ENCODE assay signal across 18 cellular contexts in genomic region chr4:109877400-109877799, GRCh38. TPM values are rescaled to one million over a fixed set of nuclear protein-coding genes. Genes with fewer than 3 reads are reported as not detected.
DNase-seq lines count a peak whose midpoint lies in the region; ATAC-seq and FAIRE-seq lines count a peak whose summit lies in the region.
"Had no signal": no experiment of that assay in that cellular context is flagged by ENCODE, and none has a peak within 500 bp of the region (broad histone marks: within the 10 kb centered on the region; RNA-seq: fewer than 3 reads in every experiment).

No MANE protein-coding gene starts in this region.

- DNase-seq in kidney glomerular epithelial cell (lab: John Stamatoyannopoulos, UW) = no peak
- no peak for DNase-seq in frontal cortex (ENCODE audit: low spot score in 2 of 2)
- DNase-seq in GM03348 (ENCODE audit: low spot score) = no peak
- DNase-seq: activated CD4-positive, alpha-beta T cell treated with anti-CD3 and anti-CD28 coated beads for 36 hours; brain microvascular endothelial cell; DMS79 treated with DMSO at 0.1 percent for 48 hours; NCI-H1105; retina had no signal

- no peak for FAIRE-seq in frontal cortex (lab: Jason Lieb, UNC)
- FAIRE-seq: endothelial cell of umbilical vein had no signal

- no peak overlapping the region for H3K27ac Mint-ChIP-seq in activated T-helper 17 cell treated with anti-CD3 and anti-CD28 coated beads, Interleukin-2, amount 50 U/mL, for 72 hours
- H3K27ac Mint-ChIP-seq: activated CD4-positive, alpha-beta T cell treated with anti-CD3 and anti-CD28 coated beads for 36 hours; activated T-helper 2 cell treated with anti-CD3 and anti-CD28 coated beads, Interferon-gamma antibody, Interleukin-2, Interleukin-4, amounts not matched to agents 10 μg/mL and 5 μg/mL and 100 μg/mL, durations not matched to agents 14 hours and 24 hours and 36 hours; GM23338 had no signal

- H3K36me3 Mint-ChIP-seq in activated T-helper 17 cell treated with anti-CD3 and anti-CD28 coated beads, Interleukin-2, amount 50 U/mL, for 72 hours (ENCODE audit: low read depth) = no peaks in the 10 kb centered on the region

- ATAC-seq in GM18498 (IDR thresholded peaks at IDR 0.05; ENCODE audit: unreplicated experiment) (peak; percentile 85), GM19452 (IDR thresholded peaks at IDR 0.05; ENCODE audit: unreplicated experiment) (peak; percentile 84), HG02798 (IDR thresholded peaks at IDR 0.05; ENCODE audit: poor library complexity, unreplicated experiment) (peak; percentile 87), HG03460 (IDR thresholded peaks at IDR 0.05; ENCODE audit: unreplicated experiment) (peak; percentile 86)
- no peak for ATAC-seq in activated T-helper 17 cell treated with anti-CD3 and anti-CD28 coated beads, Interleukin-2, amount 50 U/mL, for 72 hours (replicated peaks)
- ATAC-seq: activated CD4-positive, alpha-beta T cell treated with anti-CD3 and anti-CD28 coated beads for 36 hours; GM23338 had no signal

- no peaks in the 10 kb centered on the region for H3K9me3 Mint-ChIP-seq in activated T-helper 17 cell treated with anti-CD3 and anti-CD28 coated beads, Interleukin-2, amount 50 U/mL, for 72 hours
- H3K9me3 Mint-ChIP-seq: activated T-helper 2 cell treated with anti-CD3 and anti-CD28 coated beads, Interferon-gamma antibody, Interleukin-2, Interleukin-4, amounts not matched to agents 10 μg/mL and 5 μg/mL and 100 μg/mL, durations not matched to agents 14 hours and 24 hours and 36 hours; GM23338 had no signal

- peaks cover 8% of the 10 kb centered on the region for H3K27me3 Mint-ChIP-seq in activated T-helper 17 cell treated with anti-CD3 and anti-CD28 coated beads, Interleukin-2, amount 50 U/mL, for 72 hours

- no peaks in the 10 kb centered on the region for H3K4me1 Mint-ChIP-seq in activated T-helper 17 cell treated with anti-CD3 and anti-CD28 coated beads, Interleukin-2, amount 50 U/mL, for 72 hours
- H3K4me1 Mint-ChIP-seq: activated CD4-positive, alpha-beta T cell treated with anti-CD3 and anti-CD28 coated beads for 36 hours; GM23338 had no signal

- H3K4me3 Mint-ChIP-seq in activated T-helper 17 cell treated with anti-CD3 and anti-CD28 coated beads, Interleukin-2, amount 50 U/mL, for 72 hours = no peak overlapping the region
- H3K4me3 Mint-ChIP-seq: activated CD4-positive, alpha-beta T cell treated with anti-CD3 and anti-CD28 coated beads for 36 hours; GM23338 had no signal

RNA-seq across cellular contexts. Expression of gene LRIT3, which starts 29.5 kb away (rescaled TPM):
- total RNA-seq in activated T-helper 17 cell treated with anti-CD3 and anti-CD28 coated beads, Interleukin-2, amount 50 U/mL, for 72 hours = under 1 TPM; 0.26 to 0.52 TPM
- not detected for total RNA-seq in frontal cortex

RNA-seq across cellular contexts. Expression of gene EGF, which starts 35.3 kb away (rescaled TPM):
- not detected for total RNA-seq in activated T-helper 17 cell treated with anti-CD3 and anti-CD28 coated beads, Interleukin-2, amount 50 U/mL, for 72 hours
- total RNA-seq in frontal cortex = under 0.01 TPM
- total RNA-seq: activated T-helper 2 cell treated with anti-CD3 and anti-CD28 coated beads, Interferon-gamma antibody, Interleukin-2, Interleukin-4, amounts not matched to agents 10 μg/mL and 5 μg/mL and 100 μg/mL, durations not matched to agents 14 hours and 24 hours and 36 hours; endothelial cell of umbilical vein; subcutaneous adipose tissue had no signal

RNA-seq across cellular contexts. Expression of gene RRH, which starts 49.6 kb away (rescaled TPM):
- total RNA-seq in activated T-helper 17 cell treated with anti-CD3 and anti-CD28 coated beads, Interleukin-2, amount 50 U/mL, for 72 hours = under 1 TPM; 0.42 to 0.78 TPM
- 0.41 TPM for total RNA-seq in frontal cortex
- total RNA-seq: GM23338, mononuclear cell had no signal
